In the genomic region with DNA sequence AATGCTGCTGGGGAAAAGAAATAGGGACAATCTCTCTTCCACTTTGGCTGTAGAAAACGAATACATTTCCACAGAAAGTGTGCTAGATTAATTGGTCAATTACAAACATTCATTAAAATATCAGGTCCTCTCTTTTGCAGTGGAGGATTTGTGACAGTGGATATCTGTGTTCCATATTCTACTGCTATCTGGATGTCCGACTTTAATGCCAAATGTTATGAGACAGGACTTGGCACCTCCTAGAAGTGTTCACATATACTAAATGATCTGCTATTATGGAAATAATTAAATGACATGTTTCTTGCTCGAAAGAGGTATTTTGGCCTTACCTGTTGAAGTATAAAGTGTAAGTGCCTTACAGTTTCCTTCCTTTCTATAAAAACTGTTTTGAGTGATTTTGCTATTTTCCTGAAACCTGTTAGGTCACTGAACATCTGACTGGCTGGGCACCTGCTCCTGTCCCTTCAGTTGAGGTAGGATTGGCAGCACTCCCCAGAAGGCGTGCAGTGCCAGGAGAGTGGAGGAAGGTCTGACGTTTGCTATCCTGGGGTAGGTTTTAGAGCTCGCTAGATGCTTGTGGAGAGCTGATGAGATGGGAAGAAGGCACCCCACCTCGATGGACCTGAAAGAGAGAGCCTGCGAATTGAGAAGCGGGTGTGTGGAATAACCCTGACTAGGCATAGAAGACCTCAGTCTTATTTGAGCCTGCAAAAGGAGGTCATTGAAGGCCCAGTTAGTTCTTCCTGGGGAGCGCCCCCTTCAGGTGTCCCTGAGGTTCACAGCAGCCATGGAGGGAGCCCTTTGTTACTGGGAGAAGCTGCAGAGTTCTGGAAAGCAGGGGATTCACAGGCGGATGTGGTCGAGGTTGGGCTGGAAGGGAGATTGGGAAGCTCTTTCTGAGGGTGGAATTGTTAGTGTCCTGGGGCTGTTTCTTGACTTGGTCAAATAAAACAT, we compare ENCODE assay signal across 8 cellular contexts.
DNase-seq lines count a peak whose midpoint lies in the region; ATAC-seq and TF ChIP-seq lines count a peak whose summit lies in the region.

No MANE protein-coding gene starts in this region.

- H2AFZ ChIP-seq in Loucy (ENCODE audit: low read length) = 0 out of 2 replicates have a peak overlapping the region, but pooled peaks have one; percentile 88
- no peak overlapping the region for H2AFZ ChIP-seq in mesenchymal stem cell (ENCODE audit: low read depth, low read length)

- H3K79me2 ChIP-seq in DOHH2 (ENCODE audit: control insufficient read depth, low read length) (peaks cover 51% of the 10 kb centered on the region), Loucy (ENCODE audit: insufficient read depth, low read length) (peaks cover 39% of the 10 kb centered on the region)

- WGBS in mesenchymal stem cell = 66% methylated on average over 9 of the region's 12 CpGs
- WGBS in aorta, 2 donors = 40 to 45% methylated on average over 12 of the region's 12 CpGs

- DNase-seq in cardiac fibroblast (ENCODE audit: low read depth in 2 of 2) (peak in 1 of 2 donors; percentile 9), mesenchymal stem cell (no peak), aorta (no peak), HCEC 1CT (no peak)

- no peak overlapping the region for H3K14ac ChIP-seq in mesenchymal stem cell (ENCODE audit: low read length in 2 of 2)

- peaks cover 12% of the 10 kb centered on the region; the same call in 1 of the 2 replicates for H4K20me1 ChIP-seq in DOHH2 (ENCODE audit: control insufficient read depth, insufficient read depth, low read depth, low read length)
- peaks cover 16% of the 10 kb centered on the region for H4K20me1 ChIP-seq in Loucy (ENCODE audit: insufficient read depth, low read length, poor library complexity, severe bottlenecking)

- no peak overlapping the region for H3K4ac ChIP-seq in mesenchymal stem cell (ENCODE audit: low read depth in 1 of 2, low read length in 2 of 2)

- no peaks in the 10 kb centered on the region for H3F3A ChIP-seq in DOHH2 (ENCODE audit: control insufficient read depth, insufficient read depth)
- peaks cover 3% of the 10 kb centered on the region; the same call in 1 of the 2 replicates for H3F3A ChIP-seq in Loucy (ENCODE audit: low read depth)

- ATAC-seq in aorta (ENCODE audit: low FRiP score) (no peak), HG02938 (IDR thresholded peaks at IDR 0.05; ENCODE audit: unreplicated experiment) (no peak), GM18858 (IDR thresholded peaks at IDR 0.05; ENCODE audit: unreplicated experiment) (no peak)

- H2BK12ac ChIP-seq in mesenchymal stem cell (ENCODE audit: low read length in 2 of 2) = no peak overlapping the region

- no peaks in the 10 kb centered on the region for H3K9me3 ChIP-seq in DOHH2 (ENCODE audit: control insufficient read depth, insufficient read depth, low read length)
- H3K9me3 ChIP-seq in Loucy (ENCODE audit: insufficient read depth, low read depth, low read length) = no peaks in the 10 kb centered on the region
- peaks cover 22% of the 10 kb centered on the region for H3K9me3 ChIP-seq in mesenchymal stem cell (ENCODE audit: control insufficient read depth, low read length)
- H3K9me3 ChIP-seq in aorta (ENCODE audit: control insufficient read depth, low read length) = no peaks in the 10 kb centered on the region

- H3K36me3 ChIP-seq in DOHH2 (ENCODE audit: control insufficient read depth, low read length) = peaks cover 44% of the 10 kb centered on the region
- H3K36me3 ChIP-seq in Loucy (ENCODE audit: insufficient read depth, low read length) = no peaks in the 10 kb centered on the region
- peaks cover 19 to 36% of the 10 kb centered on the region in 2 experiments for H3K36me3 ChIP-seq in mesenchymal stem cell (ENCODE audit: control insufficient read depth in 1 of 2, insufficient read depth in 2 of 2, low read depth in 1 of 2, low read length in 2 of 2)
- no peaks in the 10 kb centered on the region for H3K36me3 ChIP-seq in aorta (ENCODE audit: control insufficient read depth in 1 of 2, insufficient read depth in 2 of 2, low read length in 1 of 2)

- H2BK5ac ChIP-seq in mesenchymal stem cell (ENCODE audit: low read depth, low read length, poor library complexity, severe bottlenecking) = no peak overlapping the region

- H3K4me1 ChIP-seq in DOHH2 (ENCODE audit: control insufficient read depth, low read length) = peaks cover 25% of the 10 kb centered on the region
- H3K4me1 ChIP-seq in Loucy (ENCODE audit: insufficient read depth, low read length, poor library complexity, severe bottlenecking) = peaks cover 38% of the 10 kb centered on the region
- peaks cover 5% of the 10 kb centered on the region for H3K4me1 ChIP-seq in mesenchymal stem cell (ENCODE audit: control insufficient read depth, insufficient read depth, low read depth, low read length)
- no peaks in the 10 kb centered on the region for H3K4me1 ChIP-seq in aorta (ENCODE audit: control insufficient read depth in 1 of 2, insufficient read depth in 2 of 2, low read length in 2 of 2)

- H3K18ac ChIP-seq in mesenchymal stem cell (ENCODE audit: low read depth in 1 of 2, low read length in 2 of 2) = peak overlapping the region in 1 of 2 experiments; percentile 59

- H3K9me2 ChIP-seq in DOHH2 (replicated peaks; ENCODE audit: control insufficient read depth, low read length) (no peaks in the 10 kb centered on the region), Loucy (replicated peaks; ENCODE audit: low read depth, low read length) (no peaks in the 10 kb centered on the region)

- intact Hi-C loops in aorta (cut with DNase I) = loop anchor here in 1 of 2 donors (5.0 kb wide), 1 partner anchor 163 kb away; no protein-coding TSS in a partner anchor

- H3K9ac ChIP-seq in Loucy (ENCODE audit: low read depth, low read length, poor library complexity, severe bottlenecking) (peak overlapping the region; percentile 93), mesenchymal stem cell (ENCODE audit: low read length) (peak overlapping the region; percentile 99)

- no peak overlapping the region for H2AK5ac ChIP-seq in mesenchymal stem cell (ENCODE audit: low read length, severe bottlenecking)

- H3K79me1 ChIP-seq in mesenchymal stem cell (replicated peaks; ENCODE audit: low read length, poor library complexity, severe bottlenecking) = peaks cover 35% of the 10 kb centered on the region

- no peak overlapping the region for H2BK15ac ChIP-seq in mesenchymal stem cell (ENCODE audit: low read depth, poor library complexity, severe bottlenecking)

- H3K27ac ChIP-seq in DOHH2 (ENCODE audit: low read depth, low read length) = no peak overlapping the region
- no peak overlapping the region for H3K27ac ChIP-seq in mesenchymal stem cell (ENCODE audit: low read length, poor library complexity, severe bottlenecking)
- H3K27ac ChIP-seq in aorta (ENCODE audit: low read depth in 1 of 2, low read length in 2 of 2) = no peak overlapping the region

- H3K4me2 ChIP-seq in DOHH2 (ENCODE audit: low read length) (peak overlapping the region; percentile 60), Loucy (ENCODE audit: low read depth, low read length, poor library complexity, severe bottlenecking) (peak overlapping the region; percentile 94), mesenchymal stem cell (ENCODE audit: low read length, poor library complexity, severe bottlenecking) (peak overlapping the region; percentile 71)

- H3K27me3 ChIP-seq in DOHH2 (ENCODE audit: control insufficient read depth, low read length) (no peaks in the 10 kb centered on the region), Loucy (ENCODE audit: insufficient read depth, low read length, poor library complexity, severe bottlenecking) (no peaks in the 10 kb centered on the region), mesenchymal stem cell (ENCODE audit: control insufficient read depth in 1 of 2, insufficient read depth in 1 of 2, low read length in 2 of 2) (no peaks in the 10 kb centered on the region), aorta (ENCODE audit: control insufficient read depth in 1 of 2, insufficient read depth in 2 of 2, low read length in 1 of 2) (no peaks in the 10 kb centered on the region)

- H4K8ac ChIP-seq in mesenchymal stem cell (ENCODE audit: low read length) = no peak overlapping the region

- TF ChIP-seq CTCF in DOHH2 (IDR thresholded peaks at IDR 0.05; ENCODE audit: low read depth, low read length, poor library complexity, severe bottlenecking) (peak; percentile 66), Loucy (conservative IDR thresholded peaks at IDR 0.05; ENCODE audit: low read length) (peak; percentile 86), cardiac fibroblast (IDR thresholded peaks at IDR 0.05; ENCODE audit: low read depth, low read length) (peak; percentile 31)

- H3K23ac ChIP-seq in mesenchymal stem cell (ENCODE audit: low read length in 2 of 2) = no peak overlapping the region

- no peak overlapping the region for H4K91ac ChIP-seq in mesenchymal stem cell (ENCODE audit: low read length)

- no peak overlapping the region for H2BK120ac ChIP-seq in mesenchymal stem cell (ENCODE audit: low read depth, low read length)

- H3K4me3 ChIP-seq in DOHH2 (ENCODE audit: low read length) = peak overlapping the region; percentile 92
- peak overlapping the region; percentile 86 for H3K4me3 ChIP-seq in Loucy (ENCODE audit: low read length, poor library complexity, severe bottlenecking)
- H3K4me3 ChIP-seq in cardiac fibroblast (replicated peaks in 1 of 2; ENCODE audit: low read depth in 2 of 2, low read length in 2 of 2) = peak overlapping the region; percentile 66 to 98
- peak overlapping the region; percentile 86 to 97 for H3K4me3 ChIP-seq in mesenchymal stem cell (ENCODE audit: insufficient read depth in 1 of 2, low read depth in 1 of 2, low read length in 2 of 2)
- peak overlapping the region; percentile 80 to 96 for H3K4me3 ChIP-seq in aorta (ENCODE audit: low read length in 2 of 2)

Comparison
In these comparisons a context has a peak if more than half of its experiments do, and no peak if none do; other contexts are left out.
1. CTCF ChIP-seq: peak in every context shown above with its lines; median percentile 86 in Loucy; 66 in DOHH2; 31 in cardiac fibroblast.